Comparison of ENCODE assay signal across 8 cellular contexts in the genomic region with DNA sequence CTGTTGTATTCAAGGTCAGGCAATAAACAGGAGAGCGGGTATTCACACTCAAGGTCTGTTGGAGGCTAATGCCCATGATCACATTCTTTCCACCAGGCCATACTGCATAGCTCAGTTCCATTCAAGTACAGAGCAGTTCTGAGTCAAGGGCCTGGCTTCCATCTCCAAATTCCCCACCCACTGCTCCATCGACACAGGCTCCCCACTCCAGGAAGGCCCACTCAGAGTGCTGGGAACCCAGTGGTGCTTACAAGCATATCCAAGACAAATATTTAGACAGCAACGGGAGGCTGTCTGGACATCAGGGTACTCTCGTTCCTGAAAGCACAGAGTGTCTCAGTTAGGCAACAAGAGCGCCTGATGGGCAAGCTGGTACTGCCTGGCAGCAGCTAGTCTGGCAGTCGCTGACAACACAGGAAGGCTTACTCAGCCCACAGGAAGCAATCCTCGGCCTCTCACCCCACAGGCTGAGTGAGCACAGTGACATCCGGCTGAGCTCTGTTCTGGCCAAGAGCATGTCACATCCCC. TPM values are rescaled to one million over a fixed set of nuclear protein-coding genes. Genes with fewer than 3 reads are reported as not detected.
DNase-seq lines count a peak whose midpoint lies in the region; ATAC-seq and TF ChIP-seq lines count a peak whose summit lies in the region.

No MANE protein-coding gene starts in this region.

- H3K27me3 Mint-ChIP-seq in IgD-negative memory B cell (no peaks in the 10 kb centered on the region), activated B cell treated with CpG ODN at 0.5 μM for 24 hours (no peaks in the 10 kb centered on the region)

- H3K27me3 ChIP-seq in breast epithelium (no peaks in the 10 kb centered on the region), HAP-1 (ENCODE audit: low read depth) (no peaks in the 10 kb centered on the region)

- ATAC-seq in activated B cell treated with CpG ODN at 0.5 μM for 24 hours (ENCODE audit: low read depth) = peak; percentile 99

- H3K9me3 ChIP-seq in breast epithelium (no peaks in the 10 kb centered on the region), HAP-1 (no peaks in the 10 kb centered on the region)

- in situ Hi-C loops in HAP-1 (cut with MboI; ENCODE audit: low sequenced_read_pairs) = no loop called here

- H3K4me3 Mint-ChIP-seq in IgD-negative memory B cell (peak overlapping the region in 2 of 4 donors; percentile 66 to 81), activated B cell treated with CpG ODN at 0.5 μM for 24 hours (no peak overlapping the region)

- TF ChIP-seq POLR2A in breast epithelium (IDR thresholded peaks at IDR 0.05) = no peak

- CTCF ChIA-PET in activated B cell treated with CpG ODN at 0.5 μM for 24 hours (lab: Charles Lee) = interaction anchor here (0.6 to 1.7 kb wide), 9 partner anchors 23 to 98 kb away, joined by 3 to 6 read pairs (median 3); partner anchors contain the start of gene RFFL

- H3K27ac Mint-ChIP-seq in IgD-negative memory B cell = peak overlapping the region; percentile 16 to 94 (median 93)
- H3K27ac Mint-ChIP-seq in activated B cell treated with CpG ODN at 0.5 μM for 24 hours = peak overlapping the region; percentile 61

- H3K4me1 ChIP-seq in breast epithelium (no peaks in the 10 kb centered on the region), HAP-1 (no peaks in the 10 kb centered on the region)

- no peak for TF ChIP-seq CTCF in activated B cell treated with CpG ODN at 0.5 μM for 24 hours (IDR thresholded peaks at IDR 0.05)
- no peak for TF ChIP-seq CTCF in breast epithelium (IDR thresholded peaks at IDR 0.05)

- H3K36me3 Mint-ChIP-seq in IgD-negative memory B cell (peaks cover 3% of the 10 kb centered on the region), activated B cell treated with CpG ODN at 0.5 μM for 24 hours (ENCODE audit: low read depth) (peaks cover 47% of the 10 kb centered on the region)

- H3K4me3 ChIP-seq in breast epithelium = no peak overlapping the region
- H3K4me3 ChIP-seq in HAP-1 = no peak overlapping the region

- POLR2A ChIA-PET in activated B cell treated with CpG ODN at 0.5 μM for 24 hours (lab: Charles Lee) = interaction anchor here (0.6 to 1.9 kb wide), 5 partner anchors 41 to 67 kb away, joined by 3 to 9 read pairs (median 6); no protein-coding TSS in a partner anchor

- H3K4me1 Mint-ChIP-seq in IgD-negative memory B cell (peaks cover 12 to 17% (median 14%) of the 10 kb centered on the region in 3 donors), activated B cell treated with CpG ODN at 0.5 μM for 24 hours (peaks cover 12% of the 10 kb centered on the region)

- peak overlapping the region; percentile 43 to 90 for H3K27ac ChIP-seq in breast epithelium

- H3K9me3 Mint-ChIP-seq in IgD-negative memory B cell (no peaks in the 10 kb centered on the region), activated B cell treated with CpG ODN at 0.5 μM for 24 hours (no peaks in the 10 kb centered on the region)

- peak; percentile 15 for DNase-seq in DMS53 treated with DMSO at 0.1 percent for 48 hours (lab: John Stamatoyannopoulos, UW; ENCODE audit: unreplicated experiment)
- peak; percentile 25 for DNase-seq in activated B cell treated with CpG ODN at 0.5 μM for 24 hours
- peak in 1 of 2 donors; percentile 79 for DNase-seq in breast epithelium (ENCODE audit: low spot score in 2 of 2)
- DNase-seq in kidney tubule cell (ENCODE audit: low spot score) = peak; percentile 89
- DNase-seq in stimulated activated CD4-positive, alpha-beta T cell treated with anti-CD3 and anti-CD28 coated beads, Interleukin-1b, Interleukin-23, amount 100 ng/mL, for 4 hours (ENCODE audit: low read depth in 2 of 2) = peak; percentile 45 to 53
- no peak for DNase-seq in HAP-1 (ENCODE audit: low spot score in 2 of 2)
- no peak for DNase-seq in SK-N-DZ (ENCODE audit: low spot score)

- H3K36me3 ChIP-seq in breast epithelium = no peaks in the 10 kb centered on the region
- H3K36me3 ChIP-seq in HAP-1 (replicated peaks) = no peaks in the 10 kb centered on the region

- intact Hi-C loops in activated B cell treated with CpG ODN at 0.5 μM for 24 hours (cut with micrococcal nuclease) = loop anchor here (1.0 to 5.0 kb wide), 2 partner anchors 40 to 67 kb away; partner anchors contain the start of gene RFFL
- intact Hi-C loops in breast epithelium (cut with DNase I; ENCODE audit: low total_unique reads) = no loop called here

RNA-seq across cellular contexts. Expression of gene RFFL, which starts 40.9 kb away (rescaled TPM):
- 28.9 TPM for polyA plus RNA-seq in IgD-negative memory B cell
- total RNA-seq in activated B cell treated with CpG ODN at 0.5 μM for 24 hours = 31.5 and 34.1 TPM in 2 replicates
- 10 to 100 TPM; 13.8 to 27.5 (median 19.4) TPM for total RNA-seq in breast epithelium
- polyA plus RNA-seq in SK-N-DZ (2014; cell fraction: cytosol; rRNA removed) = 8.5 and 9.7 TPM in 2 replicates
- polyA plus RNA-seq in SK-N-DZ (2014; cell fraction: nucleus; rRNA removed) = 3.3 and 7.7 TPM in 2 replicates

RNA-seq across cellular contexts. Expression of gene LIG3, which starts 42.3 kb away (rescaled TPM):
- 15.2 TPM for polyA plus RNA-seq in IgD-negative memory B cell
- 42.4 and 45.8 TPM in 2 replicates for total RNA-seq in activated B cell treated with CpG ODN at 0.5 μM for 24 hours
- total RNA-seq in breast epithelium = 100 to 1,000 TPM in 1 of 3 donors, 10 to 100 TPM in 2; 13.8 to 159 (median 54.0) TPM
- 41.0 and 46.7 TPM in 2 replicates for polyA plus RNA-seq in SK-N-DZ (2014; cell fraction: cytosol; rRNA removed)
- 41.0 and 83.7 TPM in 2 replicates for polyA plus RNA-seq in SK-N-DZ (2014; cell fraction: nucleus; rRNA removed)

Comparison
In these comparisons a context has a peak if more than half of its experiments do, and no peak if none do; other contexts are left out.
1. DNase-seq: peak in DMS53 treated with DMSO at 0.1 percent for 48 hours (single experiment), activated B cell treated with CpG ODN at 0.5 μM for 24 hours (single experiment), kidney tubule cell (single experiment) and stimulated activated CD4-positive, alpha-beta T cell treated with anti-CD3 and anti-CD28 coated beads, Interleukin-1b, Interleukin-23, amount 100 ng/mL, for 4 hours (2 of 2); none in HAP-1 (0 of 2) and SK-N-DZ (single experiment).